ENCODE assay signal across 1 cellular context in the genomic region with DNA sequence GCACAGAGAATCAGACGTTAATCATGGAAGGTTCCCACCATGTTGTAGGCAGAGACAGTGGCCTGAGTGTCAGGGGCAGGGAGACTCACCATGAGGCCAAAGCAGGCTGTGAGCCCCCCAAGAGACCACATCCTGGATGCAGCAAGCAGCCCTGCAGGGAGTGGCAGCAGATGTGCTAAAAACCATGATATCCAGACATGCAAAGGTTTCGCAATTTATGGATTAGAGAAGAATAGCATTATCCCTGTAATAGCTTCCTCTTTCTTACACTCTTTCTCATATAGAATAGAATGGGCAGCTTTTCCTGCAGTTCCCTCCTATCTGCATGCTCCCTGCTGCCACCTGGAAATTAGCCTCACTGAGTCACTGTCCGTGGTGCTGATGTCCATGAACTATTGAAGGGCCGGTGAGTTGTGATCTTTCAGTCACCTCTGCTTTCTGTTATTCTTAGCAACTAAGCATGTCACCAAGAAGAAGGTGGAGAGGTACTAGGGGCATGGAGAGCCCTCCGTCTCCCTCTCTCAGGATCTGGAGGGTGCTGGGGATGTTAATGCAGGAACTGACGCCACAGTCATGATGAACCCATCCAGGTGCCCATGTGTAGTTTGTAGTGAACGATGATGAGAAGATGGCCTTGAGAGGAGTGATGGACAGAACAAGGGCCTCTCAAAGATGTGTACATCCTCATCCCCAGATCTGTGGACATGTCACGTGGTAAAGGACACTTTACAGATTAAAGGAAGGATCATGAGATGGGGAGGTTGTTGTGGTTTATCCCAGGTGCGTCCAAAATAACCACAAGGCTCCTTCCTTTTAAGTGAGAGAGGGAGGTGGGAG.
TF ChIP-seq lines count a peak whose summit lies in the region.

No MANE protein-coding gene starts in this region.

TF ChIP-seq in HCT116, 20 proteins besides CTCF, POLR2A, EP300 and RAD21 (continued from another document):
- TF ChIP-seq REST (IDR thresholded peaks at IDR 0.05; ENCODE audit: low read depth), result peak; percentile 88
